21 cellular contexts compared by ENCODE assay signal in genomic region chr20:20679306-20679705, GRCh38.
"Had no signal": no experiment of that assay in that cellular context is flagged by ENCODE, and none has a peak within 500 bp of the region (broad histone marks: within the 10 kb centered on the region; RNA-seq: fewer than 3 reads in every experiment).

No MANE protein-coding gene starts in this region.

- H3K4me3 ChIP-seq: dorsolateral prefrontal cortex, heart left ventricle, pancreas, smooth muscle cell, tibial nerve, upper lobe of right lung, vagina had no signal

- H3K36me3 Mint-ChIP-seq: natural killer cell had no signal

- H3K27me3 ChIP-seq: dorsolateral prefrontal cortex, heart left ventricle, pancreas, tibial nerve, upper lobe of right lung, vagina had no signal

- H3K27ac ChIP-seq: dorsolateral prefrontal cortex, heart left ventricle, pancreas, tibial nerve, upper lobe of right lung, vagina had no signal

- H3K27me3 Mint-ChIP-seq: progenitor cell of endocrine pancreas had no signal

- H3K36me3 ChIP-seq: vagina had no signal

- H3K4me1 Mint-ChIP-seq: neural crest cell had no signal

- H3K27ac Mint-ChIP-seq: natural killer cell had no signal

- ATAC-seq: esophagus mucosa; heart left ventricle; left lobe of liver; natural killer cell; pancreas; right cardiac atrium; stimulated activated naive CD8-positive, alpha-beta T cell treated with anti-CD3 and anti-CD28 coated beads, Interleukin-15, Interleukin-2, amounts not matched to agents 100 U/mL and 50 U/mL, for 24 hours; upper lobe of right lung had no signal

- H3K9me3 Mint-ChIP-seq: natural killer cell, neural crest cell had no signal

- H3K9me3 ChIP-seq: heart left ventricle, pancreas, tibial nerve, upper lobe of right lung, vagina had no signal

- H3K4me1 ChIP-seq: pancreas, vagina had no signal

- H3K4me3 Mint-ChIP-seq: natural killer cell, neural crest cell had no signal

- DNase-seq: cortex of kidney; dorsolateral prefrontal cortex; effector CD8-positive, alpha-beta T cell; heart left ventricle; hypothalamus; kidney glomerular epithelial cell; mammary epithelial cell; natural killer cell; nucleus accumbens; pancreas; right cardiac atrium; stimulated activated CD4-positive, alpha-beta T cell treated with anti-CD3 and anti-CD28 coated beads, Interleukin-2, amount 100 ng/mL, for 48 hours; stimulated activated naive CD8-positive, alpha-beta T cell treated with anti-CD3 and anti-CD28 coated beads, Interleukin-15, Interleukin-2, amounts not matched to agents 100 U/mL and 50 U/mL, for 24 hours; upper lobe of right lung had no signal
